Comparison of ENCODE assay signal across 8 cellular contexts in genomic region chr4:152063301-152064235, GRCh38.
DNase-seq lines count a peak whose midpoint lies in the region; ATAC-seq and TF ChIP-seq lines count a peak whose summit lies in the region.

No MANE protein-coding gene starts in this region.

- H3K4me1 Mint-ChIP-seq in CD8-positive, alpha-beta T cell (ENCODE audit: low read depth), result peaks cover 35% of the 10 kb centered on the region

- H3K36me3 Mint-ChIP-seq in CD8-positive, alpha-beta T cell, result no peaks in the 10 kb centered on the region

- H3K27me3 Mint-ChIP-seq in CD8-positive, alpha-beta T cell (ENCODE audit: low read depth), result no peaks in the 10 kb centered on the region

- peaks cover under 1% of the 10 kb centered on the region for H3K4me1 ChIP-seq in CD8-positive, alpha-beta T cell (ENCODE audit: insufficient read depth, low read length)
- H3K4me1 ChIP-seq in hepatocyte (ENCODE audit: insufficient read depth), result peaks cover 8% of the 10 kb centered on the region

- H3K4me3 ChIP-seq in CD8-positive, alpha-beta T cell (ENCODE audit: low read depth, low read length), result no peak overlapping the region
- H3K4me3 ChIP-seq in hepatocyte, result no peak overlapping the region

- no peaks in the 10 kb centered on the region for H3K27me3 ChIP-seq in CD8-positive, alpha-beta T cell (ENCODE audit: insufficient read depth, low read length)
- H3K27me3 ChIP-seq in hepatocyte, result no peaks in the 10 kb centered on the region

- no peaks in the 10 kb centered on the region for H3K9me2 ChIP-seq in hepatocyte (replicated peaks; ENCODE audit: insufficient read depth)

- H3K9me3 ChIP-seq in CD8-positive, alpha-beta T cell (ENCODE audit: low read length), result no peaks in the 10 kb centered on the region
- H3K9me3 ChIP-seq in hepatocyte (ENCODE audit: low read depth), result no peaks in the 10 kb centered on the region

- no peak overlapping the region for H2AFZ ChIP-seq in hepatocyte

- POLR2A ChIA-PET in CD8-positive, alpha-beta T cell (lab: Charles Lee), result interaction anchor here (1.5 to 2.8 kb wide), 2 partner anchors 16 to 38 kb away, joined by 4 to 8 read pairs; no protein-coding TSS in a partner anchor

- H3K36me3 ChIP-seq in CD8-positive, alpha-beta T cell (ENCODE audit: insufficient read depth, low read length), result no peaks in the 10 kb centered on the region
- H3K36me3 ChIP-seq in hepatocyte (replicated peaks; ENCODE audit: insufficient read depth, low read depth), result no peaks in the 10 kb centered on the region

- H3K9me3 Mint-ChIP-seq in CD8-positive, alpha-beta T cell, result no peaks in the 10 kb centered on the region

- H3K79me2 ChIP-seq in hepatocyte, result no peaks in the 10 kb centered on the region

- peak; percentile 17 to 68 (median 34) for DNase-seq in CD8-positive, alpha-beta T cell
- peak; percentile 12 for DNase-seq in NCI-H1694 treated with DMSO at 0.1 percent for 48 hours (lab: John Stamatoyannopoulos, UW)
- DNase-seq in activated CD4-positive, alpha-beta T cell treated with anti-CD3 and anti-CD28 coated beads for 4 hours, result peak; percentile 17 to 30
- peak; percentile 70 for DNase-seq in hepatocyte (ENCODE audit: low spot score)
- no peak for DNase-seq in LoVo (ENCODE audit: low spot score)

- intact Hi-C loops in CD8-positive, alpha-beta T cell (cut with DNase I, micrococcal nuclease), result loop anchor here (5.0 to 10.0 kb wide), 2 partner anchors 94 to 281 kb away; no protein-coding TSS in a partner anchor

- no peak overlapping the region for H3K27ac Mint-ChIP-seq in CD8-positive, alpha-beta T cell

- H4K20me1 ChIP-seq in hepatocyte (ENCODE audit: insufficient read depth, poor library complexity, severe bottlenecking), result no peaks in the 10 kb centered on the region

- no peak overlapping the region for H3K4me3 Mint-ChIP-seq in CD8-positive, alpha-beta T cell

- CTCF ChIA-PET in CD8-positive, alpha-beta T cell (lab: Charles Lee), result interaction anchor here (1.3 to 3.8 kb wide), 4 partner anchors 11 to 298 kb away, joined by 3 to 17 read pairs (median 4); no protein-coding TSS in a partner anchor

- no peak overlapping the region for H3K27ac ChIP-seq in CD8-positive, alpha-beta T cell (ENCODE audit: low read depth, low read length)
- H3K27ac ChIP-seq in hepatocyte, result no peak overlapping the region

- peak overlapping the region; percentile 17 for H3K4me2 ChIP-seq in hepatocyte

- peak; percentile 23 for TF ChIP-seq CTCF in CD8-positive, alpha-beta T cell (IDR thresholded peaks at IDR 0.05)
- peak; percentile 11 for TF ChIP-seq CTCF in hepatocyte (IDR thresholded peaks at IDR 0.05; ENCODE audit: poor library complexity)

- ATAC-seq in CD8-positive, alpha-beta T cell, result peak; percentile 98
- ATAC-seq in GM21526 (IDR thresholded peaks at IDR 0.05; ENCODE audit: low FRiP score, unreplicated experiment) (no peak), HG02763 (IDR thresholded peaks at IDR 0.05; ENCODE audit: unreplicated experiment) (no peak), HG02642 (IDR thresholded peaks at IDR 0.05; ENCODE audit: poor library complexity, unreplicated experiment) (no peak)

- WGBS in hepatocyte (ENCODE audit: low lambda C conversion rate, missing lambda C conversion rate), result 32% methylated on average over 13 of the region's 13 CpGs
